In genomic region chr14:63995285-63995684, GRCh38 we compare ENCODE assay signal across 8 cellular contexts.
"Had no signal": no experiment of that assay in that cellular context is flagged by ENCODE, and none has a peak within 500 bp of the region (broad histone marks: within the 10 kb centered on the region; RNA-seq: fewer than 3 reads in every experiment).

No MANE protein-coding gene starts in this region.

- H3K4me3 ChIP-seq: GM23248, HAP-1, K562 had no signal

- DNase-seq: GM23248, GOT3, H7, HFFc6, IMR-90 had no signal

- H3K27ac Mint-ChIP-seq: HFFc6 had no signal

- H3K4me3 Mint-ChIP-seq: HFFc6 had no signal

- H3K9me3 Mint-ChIP-seq: HFFc6 had no signal

- H3K36me3 ChIP-seq: HAP-1 had no signal

- ATAC-seq: HCT116, K562 had no signal

- H3K27ac ChIP-seq: GM23248 had no signal

- H3K9me3 ChIP-seq: HAP-1 had no signal

- H3K9ac ChIP-seq: GM23248 had no signal
